ENCODE assay signal across 20 cellular contexts in genomic region chr2:85236107-85236506, GRCh38.
"Had no signal": no experiment of that assay in that cellular context is flagged by ENCODE, and none has a peak within 500 bp of the region (broad histone marks: within the 10 kb centered on the region; RNA-seq: fewer than 3 reads in every experiment).

No MANE protein-coding gene starts in this region.

- H3K9me3 ChIP-seq: heart left ventricle, left ventricle myocardium inferior, ovary, right atrium auricular region, sigmoid colon, suprapubic skin, tibial artery, upper lobe of left lung, uterus had no signal

- DNase-seq: effector CD4-positive, alpha-beta T cell; heart left ventricle; hypothalamus; islet precursor cell; left ventricle myocardium inferior; mesendoderm; naive B cell; ovary; sigmoid colon; stimulated activated CD4-positive, alpha-beta T cell treated with anti-CD3 and anti-CD28 coated beads, Interleukin-12 subunit alpha, Interleukin-12 subunit beta, amount 100 ng/mL, for 4 hours; stimulated activated naive CD4-positive, alpha-beta T cell; tibial artery; upper lobe of left lung; uterus had no signal

- H3K27me3 ChIP-seq: heart left ventricle, ovary, right atrium auricular region, sigmoid colon, suprapubic skin, tibial artery, upper lobe of left lung, uterus had no signal

- H3K36me3 ChIP-seq: left ventricle myocardium inferior, ovary, right atrium auricular region, sigmoid colon, suprapubic skin, tibial artery, upper lobe of left lung, uterus had no signal

- H3K9me3 Mint-ChIP-seq: naive B cell, nephron had no signal

- H3K4me3 Mint-ChIP-seq: naive B cell, nephron had no signal

- H3K36me3 Mint-ChIP-seq: naive B cell had no signal

- H3K4me1 ChIP-seq: sigmoid colon, suprapubic skin, uterus had no signal

- ATAC-seq: esophagus mucosa had no signal

- H3K4me3 ChIP-seq: coronary artery, heart left ventricle, left ventricle myocardium inferior, ovary, right atrium auricular region, sigmoid colon, skin epidermis, suprapubic skin, tibial artery, upper lobe of left lung, uterus had no signal

- H3K27ac ChIP-seq: coronary artery, heart left ventricle, left ventricle myocardium inferior, ovary, right atrium auricular region, sigmoid colon, skin epidermis, suprapubic skin, tibial artery, upper lobe of left lung, uterus had no signal
